Comparison of ENCODE assay signal across 8 cellular contexts in genomic region chr22:45263790-45264269, GRCh38. TPM values are rescaled to one million over a fixed set of nuclear protein-coding genes. Genes with fewer than 3 reads are reported as not detected.
DNase-seq lines count a peak whose midpoint lies in the region; ATAC-seq and TF ChIP-seq lines count a peak whose summit lies in the region.

No MANE protein-coding gene starts in this region.

- no peak overlapping the region for H3K4me3 ChIP-seq in WI38 (ENCODE audit: low read depth, low read length)
- H3K4me3 ChIP-seq in heart left ventricle, result no peak overlapping the region

- H3K4me1 ChIP-seq in heart left ventricle, result peaks cover 0 to 25% (median 11%) of the 10 kb centered on the region in 12 donors

- TF ChIP-seq CTCF in WI38 (IDR thresholded peaks at IDR 0.05; ENCODE audit: low read depth, low read length) (peak; percentile 86), heart left ventricle (IDR thresholded peaks at IDR 0.05) (peak; percentile 50 to 78 (median 60))

- H3K27me3 ChIP-seq in heart left ventricle, result peaks cover 0 to 5% (median 0%) of the 10 kb centered on the region in 9 donors

- intact Hi-C loops in heart left ventricle (cut with DNase I), result loop anchor here in 2 of 10 donors (5.0 to 10.0 kb wide), 2 partner anchors 159 to 442 kb away; no protein-coding TSS in a partner anchor
- intact Hi-C loops in posterior vena cava (cut with DNase I), result no loop called here

- WGBS in heart left ventricle, 4 donors, result 10 to 26% (median 14%) methylated on average over 5 to 11 of the region's 11 CpGs

- peak; percentile 89 for DNase-seq in DMS53 (lab: John Stamatoyannopoulos, UW)
- DNase-seq in HT1080 (ENCODE audit: low read depth), result peak; percentile 81
- peak; percentile 72 to 86 (median 80) for DNase-seq in heart left ventricle
- peak; percentile 93 for DNase-seq in posterior vena cava (ENCODE audit: low spot score)
- no peak for DNase-seq in DMS79 treated with DMSO at 0.1 percent for 48 hours (lab: John Stamatoyannopoulos, UW)
- DNase-seq in T-helper 2 cell, result no peak

- no peaks in the 10 kb centered on the region for H3K36me3 ChIP-seq in heart left ventricle

- H3K9me3 ChIP-seq in heart left ventricle, result no peaks in the 10 kb centered on the region

- H3K27ac ChIP-seq in heart left ventricle, result peak overlapping the region in 6 of 12 donors; percentile 20 to 80 (median 41)

- TF ChIP-seq POLR2A in heart left ventricle (IDR thresholded peaks at IDR 0.05), result no peak

- ATAC-seq in GM21526 (IDR thresholded peaks at IDR 0.05; ENCODE audit: low FRiP score, unreplicated experiment), result peak; percentile 30
- ATAC-seq in heart left ventricle, result peak; percentile 84 to 95 (median 94)

RNA-seq across cellular contexts. Expression of gene UPK3A, which starts 20.9 kb away (rescaled TPM):
- not detected in 2 replicates for total RNA-seq in HT1080 (2014; rRNA removed; shearing (Covaris generic))
- polyA plus RNA-seq in HT1080 (2015; cell fraction: cytosol; rRNA removed), result not detected in 2 replicates
- not detected in 2 replicates for polyA plus RNA-seq in HT1080 (2015; cell fraction: nucleus; rRNA removed)
- under 1 TPM in 2 of 9 donors, not detected in 7; 0.34 to 0.45 TPM for total RNA-seq in heart left ventricle
- under 1 TPM in 1 of 2 donors, not detected in 1; 0.15 TPM for polyA plus RNA-seq in heart left ventricle
- total RNA-seq in posterior vena cava, result not detected

RNA-seq across cellular contexts. Expression of gene KIAA0930, which starts 23.1 kb away (rescaled TPM):
- total RNA-seq in HT1080 (2014; rRNA removed; shearing (Covaris generic)), result 51.3 and 87.7 TPM in 2 replicates
- polyA plus RNA-seq in HT1080 (2015; cell fraction: cytosol; rRNA removed), result 29.7 and 38.3 TPM in 2 replicates
- 52.7 and 58.1 TPM in 2 replicates for polyA plus RNA-seq in HT1080 (2015; cell fraction: nucleus; rRNA removed)
- total RNA-seq in heart left ventricle (10 to 100 TPM; 14.7 to 67.1 (median 18.7) TPM), posterior vena cava (10 to 100 TPM; 48.5 to 74.0 TPM)
- polyA plus RNA-seq in heart left ventricle, result 10 to 100 TPM in 1 of 2 donors, 1 to 10 TPM in 1; 8.5 to 25.1 TPM

RNA-seq across cellular contexts. Expression of gene FAM118A, which starts 45.9 kb away (rescaled TPM):
- total RNA-seq in HT1080 (2014; rRNA removed; shearing (Covaris generic)), result 19.2 and 20.0 TPM in 2 replicates
- polyA plus RNA-seq in HT1080 (2015; cell fraction: cytosol; rRNA removed), result 10.9 TPM in 2 replicates
- 160 and 218 TPM in 2 replicates for polyA plus RNA-seq in HT1080 (2015; cell fraction: nucleus; rRNA removed)
- 10 to 100 TPM in 6 of 9 donors, 1 to 10 TPM in 3; 4.0 to 46.8 (median 15.0) TPM for total RNA-seq in heart left ventricle
- polyA plus RNA-seq in heart left ventricle, result 10 to 100 TPM; 13.1 to 17.4 TPM
- 10 to 100 TPM; 16.0 to 24.6 TPM for total RNA-seq in posterior vena cava

Comparison
In these comparisons a context has a peak if more than half of its experiments do, and no peak if none do; other contexts are left out.
1. DNase-seq: peak in DMS53 (single experiment), HT1080 (single experiment), heart left ventricle (5 of 5) and posterior vena cava (single experiment); none in DMS79 treated with DMSO at 0.1 percent for 48 hours (single experiment) and T-helper 2 cell (0 of 5).